ENCODE assay signal across 21 cellular contexts in the genomic region with DNA sequence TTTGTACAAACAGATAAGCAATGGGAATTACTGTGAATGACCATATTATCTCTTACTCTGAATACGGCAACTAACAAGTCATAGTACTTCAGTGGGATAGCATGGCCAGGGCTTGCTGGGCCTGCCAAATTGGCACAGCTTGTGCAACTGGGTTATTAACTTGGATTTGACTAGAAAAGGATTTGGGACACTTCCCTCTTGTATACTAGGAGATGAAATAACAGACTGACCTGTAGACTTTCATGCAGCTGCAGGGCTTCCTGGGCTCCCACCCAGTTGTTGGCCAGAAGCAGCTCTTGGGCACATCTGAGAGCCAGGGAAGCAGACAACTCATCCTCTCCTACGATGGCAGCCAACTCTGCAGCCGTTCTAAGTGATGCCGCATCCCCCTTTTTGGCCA. TPM values are rescaled to one million over a fixed set of nuclear protein-coding genes. Genes with fewer than 3 reads are reported as not detected.
"Had no signal": no experiment of that assay in that cellular context is flagged by ENCODE, and none has a peak within 500 bp of the region (broad histone marks: within the 10 kb centered on the region; RNA-seq: fewer than 3 reads in every experiment).

No MANE protein-coding gene starts in this region.

- H3K27ac Mint-ChIP-seq: activated T-helper 1 cell treated with anti-CD3 and anti-CD28 coated beads, Interleukin-12 subunit alpha, Interleukin-12 subunit beta, Interleukin-2, Interleukin-4 antibody, amounts not matched to agents 30 ng/mL and 10 ng/mL and 1 ng/mL, durations not matched to agents 14 hours and 24 hours and 36 hours; dendritic cell treated with granulocyte-macrophage colony-stimulating factor and Interleukin-4, amounts not matched to agents 40 ng/mL and 50 ng/mL, for 4 days; natural killer cell treated with Interleukin-12 subunit alpha and Interleukin-12 subunit beta and Interleukin-15 and Interleukin-18, amount 100 ng/mL, for 72 hours; stimulated activated naive CD8-positive, alpha-beta T cell treated with anti-CD3 and anti-CD28 coated beads, Interleukin-15, Interleukin-2, amounts not matched to agents 100 ng/mL and 50 ng/mL, for 24 hours; T-helper 2 cell treated with Interferon-gamma antibody and Interleukin-4, amounts not matched to agents 5 μg/mL and 100 μg/mL, for 36 hours had no signal

- H3K4me1 ChIP-seq: pancreas had no signal

- H3K4me3 Mint-ChIP-seq: activated T-helper 1 cell treated with anti-CD3 and anti-CD28 coated beads, Interleukin-12 subunit alpha, Interleukin-12 subunit beta, Interleukin-2, Interleukin-4 antibody, amounts not matched to agents 30 ng/mL and 10 ng/mL and 1 ng/mL, durations not matched to agents 14 hours and 24 hours and 36 hours; dendritic cell treated with granulocyte-macrophage colony-stimulating factor and Interleukin-4, amounts not matched to agents 40 ng/mL and 50 ng/mL, for 4 days; natural killer cell treated with Interleukin-12 subunit alpha and Interleukin-12 subunit beta and Interleukin-15 and Interleukin-18, amount 100 ng/mL, for 72 hours; stimulated activated naive CD8-positive, alpha-beta T cell treated with anti-CD3 and anti-CD28 coated beads, Interleukin-15, Interleukin-2, amounts not matched to agents 100 ng/mL and 50 ng/mL, for 24 hours; T-helper 2 cell treated with Interferon-gamma antibody and Interleukin-4, amounts not matched to agents 5 μg/mL and 100 μg/mL, for 36 hours had no signal

- H3K27ac ChIP-seq: cardiac muscle cell, neutrophil, pancreas had no signal

- H3K27me3 ChIP-seq: cardiac muscle cell, left lung, neutrophil, pancreas had no signal

- H3K27me3 Mint-ChIP-seq: dendritic cell treated with granulocyte-macrophage colony-stimulating factor and Interleukin-4, amounts not matched to agents 40 ng/mL and 50 ng/mL, for 4 days; natural killer cell treated with Interleukin-12 subunit alpha and Interleukin-12 subunit beta and Interleukin-15 and Interleukin-18, amount 100 ng/mL, for 72 hours; stimulated activated naive CD8-positive, alpha-beta T cell treated with anti-CD3 and anti-CD28 coated beads, Interleukin-15, Interleukin-2, amounts not matched to agents 100 ng/mL and 50 ng/mL, for 24 hours had no signal

- H3K9me3 Mint-ChIP-seq: activated naive CD4-positive, alpha-beta T cell treated with anti-CD3 and anti-CD28 coated beads, Interleukin-2, amount 50 U/mL, for 72 hours; activated T-helper 1 cell treated with anti-CD3 and anti-CD28 coated beads, Interleukin-12 subunit alpha, Interleukin-12 subunit beta, Interleukin-2, Interleukin-4 antibody, amounts not matched to agents 30 ng/mL and 10 ng/mL and 1 ng/mL, durations not matched to agents 14 hours and 24 hours and 36 hours; dendritic cell treated with granulocyte-macrophage colony-stimulating factor and Interleukin-4, amounts not matched to agents 40 ng/mL and 50 ng/mL, for 4 days; natural killer cell treated with Interleukin-12 subunit alpha and Interleukin-12 subunit beta and Interleukin-15 and Interleukin-18, amount 100 ng/mL, for 72 hours; stimulated activated naive CD8-positive, alpha-beta T cell treated with anti-CD3 and anti-CD28 coated beads, Interleukin-15, Interleukin-2, amounts not matched to agents 100 ng/mL and 50 ng/mL, for 24 hours; T-helper 2 cell treated with Interferon-gamma antibody and Interleukin-4, amounts not matched to agents 5 μg/mL and 100 μg/mL, for 36 hours had no signal

- H3K4me3 ChIP-seq: cardiac muscle cell, left lung, pancreas, SK-N-MC had no signal

- ATAC-seq: activated naive CD4-positive, alpha-beta T cell treated with anti-CD3 and anti-CD28 coated beads, Interleukin-2, amount 50 U/mL, for 72 hours; esophagus mucosa; left lung; natural killer cell treated with Interleukin-12 subunit alpha and Interleukin-12 subunit beta and Interleukin-15 and Interleukin-18, amount 100 ng/mL, for 72 hours; pancreas had no signal

- DNase-seq: activated CD4-positive, alpha-beta T cell treated with anti-CD3 and anti-CD28 coated beads, Interleukin-2, amount 50 U/mL, for 48 hours; activated gamma-delta T cell treated with Interleukin-2 at 50 U/mL for 16 hours; amniotic stem cell; effector CD8-positive, alpha-beta T cell; foreskin fibroblast; kidney; left lung; pancreas; stimulated activated CD4-positive, alpha-beta T cell treated with anti-CD3 and anti-CD28 coated beads, Interleukin-12 subunit alpha, Interleukin-12 subunit beta, amount 100 ng/mL, for 4 hours; stimulated activated CD4-positive, alpha-beta T cell treated with anti-CD3 and anti-CD28 coated beads, Interleukin-1b, Interleukin-23, amount 100 ng/mL, for 48 hours; stimulated activated CD8-positive, alpha-beta memory T cell treated with anti-CD3 and anti-CD28 coated beads, Interleukin-4, amount 100 ng/mL, for 48 hours had no signal

- H3K9me3 ChIP-seq: left lung, neutrophil, pancreas had no signal

RNA-seq across cellular contexts. Expression of a gene that starts 47.8 kb away (rescaled TPM):
- total RNA-seq: activated T-helper 1 cell treated with anti-CD3 and anti-CD28 coated beads, Interleukin-12 subunit alpha, Interleukin-12 subunit beta, Interleukin-2, Interleukin-4 antibody, amounts not matched to agents 30 ng/mL and 10 ng/mL and 1 ng/mL, durations not matched to agents 14 hours and 24 hours and 36 hours; natural killer cell treated with Interleukin-12 subunit alpha and Interleukin-12 subunit beta and Interleukin-15 and Interleukin-18, amount 100 ng/mL, for 72 hours had no signal
